In genomic region chr14:51776102-51776894, GRCh38 we compare ENCODE assay signal across 8 cellular contexts.
DNase-seq lines count a peak whose midpoint lies in the region; TF ChIP-seq lines count a peak whose summit lies in the region.

No MANE protein-coding gene starts in this region.

- TF ChIP-seq POLR2A in spleen (IDR thresholded peaks at IDR 0.05): no peak

- WGBS in spleen, 5 donors: 44 to 46% (median 45%) methylated on average over 13 of the region's 13 CpGs

- peak; percentile 55 for DNase-seq in activated CD4-positive, alpha-beta T cell treated with anti-CD3 and anti-CD28 coated beads for 48 hours
- DNase-seq in activated CD4-positive, alpha-beta T cell treated with anti-CD3 and anti-CD28 coated beads, Interleukin-2, amount 50 U/mL, for 4 hours: no peak
- peak; percentile 53 for DNase-seq in KBM-7
- DNase-seq in SJCRH30: peak; percentile 68 to 75
- DNase-seq in MCF 10A (ENCODE audit: unreplicated experiment): peak; percentile 66
- no peak for DNase-seq in spleen
- DNase-seq in mesenteric fat pad (ENCODE audit: low spot score): no peak

- CTCF ChIA-PET in MCF 10A (lab: Yijun Ruan, JAX): interaction anchor here (0.5 to 8.0 kb wide), 41 partner anchors 11 to 1013 kb away, joined by 3 to 283 read pairs (median 4); partner anchors contain the start of gene FRMD6

- intact Hi-C loops in MCF 10A (cut with micrococcal nuclease): loop anchor here (1.0 to 10.0 kb wide), 2 partner anchors 231 to 493 kb away; no protein-coding TSS in a partner anchor
- intact Hi-C loops in spleen (cut with DNase I; ENCODE audit: low total_unique reads): no loop called here

- in situ Hi-C loops in KBM-7 (cut with MboI; ENCODE audit: low pct_unique_long_range_greater_than_20kb, low sequenced_read_pairs): no loop called here

- H3K9me3 ChIP-seq in SJCRH30 (replicated peaks) (no peaks in the 10 kb centered on the region), iPS-20b (ENCODE audit: insufficient read depth, low read depth, low read length) (no peaks in the 10 kb centered on the region), spleen (no peaks in the 10 kb centered on the region)

- H3K36me3 Mint-ChIP-seq in MCF 10A (ENCODE audit: insufficient read depth, unreplicated experiment): no peaks in the 10 kb centered on the region

- no peak overlapping the region for H3K27ac ChIP-seq in SJCRH30
- H3K27ac ChIP-seq in iPS-20b (ENCODE audit: low read length): no peak overlapping the region
- H3K27ac ChIP-seq in spleen: no peak overlapping the region

- H3K36me3 ChIP-seq in SJCRH30: no peaks in the 10 kb centered on the region
- H3K36me3 ChIP-seq in iPS-20b (ENCODE audit: insufficient read depth, low read depth, low read length): no peaks in the 10 kb centered on the region
- no peaks in the 10 kb centered on the region for H3K36me3 ChIP-seq in spleen

- H3K4me3 ChIP-seq in SJCRH30: no peak overlapping the region
- peak overlapping the region; percentile 54 for H3K4me3 ChIP-seq in iPS-20b (ENCODE audit: low read length)
- no peak overlapping the region for H3K4me3 ChIP-seq in spleen

- H3K9ac ChIP-seq in iPS-20b (ENCODE audit: low read depth, low read length): no peak overlapping the region

- H3K27me3 ChIP-seq in SJCRH30 (peaks cover 5% of the 10 kb centered on the region; the same call in 1 of the 2 replicates), iPS-20b (ENCODE audit: insufficient read depth, low read length) (0 out of 2 replicates have a peak, but pooled peaks cover 5% of the 10 kb centered on the region), spleen (replicated peaks in 1 of 7) (peaks cover 0 to 10% (median 0%) of the 10 kb centered on the region in 7 donors)

- TF ChIP-seq CTCF in MCF 10A (IDR thresholded peaks at IDR 0.05; ENCODE audit: unreplicated experiment) (peak; percentile 51), spleen (IDR thresholded peaks at IDR 0.05 in 8 of 11, conservative IDR thresholded peaks at IDR 0.05 in 3 of 11) (peak in 8 of 11 experiments; percentile 20 to 58 (median 40))

- BruUV-seq in MCF 10A (replicated peaks; lab: Mats Ljungman, UMichigan): no TSS peak

- H3K27ac Mint-ChIP-seq in MCF 10A (ENCODE audit: low read depth, unreplicated experiment): no peak overlapping the region

- POLR2A ChIA-PET in MCF 10A (lab: Yijun Ruan, JAX): interaction anchor here (1.1 to 3.0 kb wide), 5 partner anchors 124 to 497 kb away, joined by 3 to 18 read pairs (median 4); partner anchors contain the start of gene FRMD6

- no peaks in the 10 kb centered on the region for H3K27me3 Mint-ChIP-seq in MCF 10A (ENCODE audit: insufficient read depth, unreplicated experiment)

- H3K9me3 Mint-ChIP-seq in MCF 10A (ENCODE audit: unreplicated experiment): no peaks in the 10 kb centered on the region

- H3K4me3 Mint-ChIP-seq in MCF 10A (ENCODE audit: unreplicated experiment): no peak overlapping the region

- H3K4me1 ChIP-seq in SJCRH30 (0 out of 2 replicates have a peak, but pooled peaks cover 2% of the 10 kb centered on the region), iPS-20b (ENCODE audit: insufficient read depth, low read length) (no peaks in the 10 kb centered on the region), spleen (peaks cover 7 to 20% (median 8%) of the 10 kb centered on the region in 6 donors)

- H3K4me1 Mint-ChIP-seq in MCF 10A (ENCODE audit: insufficient read depth, unreplicated experiment): peaks cover 16% of the 10 kb centered on the region

Comparison
In these comparisons a context has a peak if more than half of its experiments do, and no peak if none do; other contexts are left out.
1. DNase-seq: peak in activated CD4-positive, alpha-beta T cell treated with anti-CD3 and anti-CD28 coated beads for 48 hours (single experiment), KBM-7 (single experiment), SJCRH30 (2 of 2) and MCF 10A (single experiment); none in activated CD4-positive, alpha-beta T cell treated with anti-CD3 and anti-CD28 coated beads, Interleukin-2, amount 50 U/mL, for 4 hours (0 of 2), spleen (single experiment) and mesenteric fat pad (single experiment).